9 cellular contexts compared by ENCODE assay signal in genomic region chr10:11625019-11625735, GRCh38.
A peak's percentile ranks its signal among the peaks of the same experiment; 100 is the strongest.
DNase-seq lines count a peak whose midpoint lies in the region; ATAC-seq lines count a peak whose summit lies in the region.
"Had no signal": no experiment of that assay in that cellular context is flagged by ENCODE, and none has a peak within 500 bp of the region (broad histone marks: within the 10 kb centered on the region; RNA-seq: fewer than 3 reads in every experiment).

No MANE protein-coding gene starts in this region.

- ATAC-seq in GM18861 (IDR thresholded peaks at IDR 0.05; ENCODE audit: unreplicated experiment) (peak; percentile 81), GM21786 (IDR thresholded peaks at IDR 0.05; ENCODE audit: unreplicated experiment) (peak; percentile 87), HG03521 (IDR thresholded peaks at IDR 0.05; ENCODE audit: unreplicated experiment) (peak; percentile 48), GM18867 (IDR thresholded peaks at IDR 0.05; ENCODE audit: unreplicated experiment) (no peak)

- DNase-seq in medulla oblongata (ENCODE audit: extremely low spot score), result peak; percentile 76
- no peak for DNase-seq in stimulated activated CD4-positive, alpha-beta T cell treated with anti-CD3 and anti-CD28 coated beads, Interleukin-2, amount 100 ng/mL, for 24 hours
- DNase-seq in DMS 273 (lab: John Stamatoyannopoulos, UW; ENCODE audit: unreplicated experiment), result no peak
- no peak for DNase-seq in DMS153 (lab: John Stamatoyannopoulos, UW)
- DNase-seq: heart right ventricle had no signal
